ENCODE assay signal across 14 cellular contexts in the genomic region with DNA sequence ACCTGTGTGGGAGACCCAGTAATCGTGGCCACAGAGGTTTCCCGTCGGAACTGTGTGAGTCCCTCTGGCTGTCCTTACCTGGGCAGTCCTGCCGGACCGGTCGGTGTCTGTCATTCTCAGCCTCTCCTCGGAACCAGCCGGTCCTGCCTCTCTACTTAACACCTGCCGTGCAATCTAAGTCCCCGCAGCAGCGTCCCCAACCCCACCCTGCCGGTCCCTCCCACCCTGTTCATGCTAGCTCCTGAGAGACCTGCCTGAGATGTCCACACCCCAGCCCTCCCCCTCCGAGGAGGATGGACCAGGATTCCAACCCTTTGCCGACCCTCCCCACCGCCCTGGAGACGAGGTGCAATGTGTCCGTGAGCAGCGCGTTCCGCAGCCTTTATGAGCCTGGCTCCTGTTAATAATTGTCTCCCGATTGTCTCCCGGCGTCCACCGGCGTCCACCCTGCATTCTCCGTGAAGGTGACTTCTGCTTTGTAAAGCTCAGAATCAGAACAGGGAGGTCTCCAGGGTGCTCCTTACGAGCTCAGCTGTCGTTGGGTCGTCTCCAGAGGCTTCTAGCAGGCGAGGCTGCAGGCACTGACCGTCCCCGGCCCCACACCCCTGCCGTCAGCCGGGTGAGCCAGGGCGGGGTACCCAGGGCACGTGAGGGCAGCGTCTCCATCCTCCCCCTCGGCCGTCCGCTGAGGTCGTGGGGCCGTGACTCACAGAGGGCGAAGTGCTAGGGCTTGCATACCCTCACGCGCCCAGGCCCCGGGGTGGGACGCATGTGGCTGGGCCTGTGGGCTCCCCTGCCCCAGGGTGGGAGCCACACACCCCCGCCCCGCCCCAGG. TPM values are rescaled to one million over a fixed set of nuclear protein-coding genes. Genes with fewer than 3 reads are reported as not detected.
A peak's percentile ranks its signal among the peaks of the same experiment; 100 is the strongest.
DNase-seq lines count a peak whose midpoint lies in the region; ATAC-seq, FAIRE-seq and TF ChIP-seq lines count a peak whose summit lies in the region.
"Had no signal": no experiment of that assay in that cellular context is flagged by ENCODE, and none has a peak within 500 bp of the region (broad histone marks: within the 10 kb centered on the region; RNA-seq: fewer than 3 reads in every experiment).

No MANE protein-coding gene starts in this region.

- H2AFZ ChIP-seq in endothelial cell of umbilical vein (ENCODE audit: low read depth, low read length): no peak overlapping the region

- H3K4me2 ChIP-seq in endothelial cell of umbilical vein (ENCODE audit: insufficient read depth, low read length): no peak overlapping the region

- peaks cover 29% of the 10 kb centered on the region for H3K79me2 ChIP-seq in endothelial cell of umbilical vein (ENCODE audit: control insufficient read depth, insufficient read depth, low read length)

- H3K27ac ChIP-seq in endothelial cell of umbilical vein (ENCODE audit: insufficient read depth, low read depth, low read length) (no peak overlapping the region), mucosa of rectum (ENCODE audit: low read depth in 2 of 2, low read length in 2 of 2) (peak overlapping the region; percentile 81 to 86), spleen (no peak overlapping the region)

- H3K27me3 ChIP-seq in endothelial cell of umbilical vein (ENCODE audit: control insufficient read depth in 2 of 2, insufficient read depth in 2 of 2, low read length in 2 of 2) (no peaks in the 10 kb centered on the region), mucosa of rectum (ENCODE audit: control insufficient read depth in 2 of 2, insufficient read depth in 2 of 2, low read length in 2 of 2) (no peaks in the 10 kb centered on the region), spleen (replicated peaks in 1 of 7) (no peaks in the 10 kb centered on the region)

- H3K4me3 Mint-ChIP-seq in type B pancreatic cell: peak overlapping the region; percentile 89
- H3K4me3 Mint-ChIP-seq: activated naive CD8-positive, alpha-beta T cell; neural crest cell had no signal

- H3K36me3 ChIP-seq in endothelial cell of umbilical vein (ENCODE audit: control insufficient read depth in 2 of 2, extremely low read depth in 1 of 2, insufficient read depth in 2 of 2, low read length in 2 of 2): peaks cover 2 to 38% of the 10 kb centered on the region in 2 experiments
- peaks cover 33 to 37% of the 10 kb centered on the region in 2 donors for H3K36me3 ChIP-seq in mucosa of rectum (ENCODE audit: control insufficient read depth in 2 of 2, insufficient read depth in 2 of 2, low read length in 2 of 2)
- peaks cover 0 to 93% (median 18%) of the 10 kb centered on the region in 6 donors for H3K36me3 ChIP-seq in spleen

- POLR2A ChIA-PET in endothelial cell of umbilical vein (lab: Charles Lee): no interaction called here

- no TSS peak for BruUV-seq in endothelial cell of umbilical vein (replicated peaks; lab: Mats Ljungman, UMichigan)

- H3K4me3 ChIP-seq in endothelial cell of umbilical vein (replicated peaks in 1 of 3; ENCODE audit: insufficient read depth in 1 of 3, low read depth in 1 of 3, low read length in 3 of 3): no peak overlapping the region
- peak overlapping the region; percentile 20 to 25 for H3K4me3 ChIP-seq in mucosa of rectum (ENCODE audit: low read length in 2 of 2)
- H3K4me3 ChIP-seq in spleen: no peak overlapping the region
- H3K4me3 ChIP-seq: GM12878 had no signal

- peaks cover 2% of the 10 kb centered on the region for H3K27me3 Mint-ChIP-seq in type B pancreatic cell
- H3K27me3 Mint-ChIP-seq: activated naive CD8-positive, alpha-beta T cell had no signal

- dilution Hi-C loops in endothelial cell of umbilical vein (cut with MboI; ENCODE audit: extremely low pct_ligation_motif_present, low sequenced_read_pairs): no loop called here

- H3K4me1 ChIP-seq in endothelial cell of umbilical vein (ENCODE audit: control insufficient read depth, extremely low read depth, insufficient read depth, low read length): no peaks in the 10 kb centered on the region
- peaks cover 49 to 59% of the 10 kb centered on the region in 2 donors for H3K4me1 ChIP-seq in mucosa of rectum (ENCODE audit: control insufficient read depth in 2 of 2, insufficient read depth in 2 of 2, low read length in 2 of 2)
- peaks cover 6 to 61% (median 24%) of the 10 kb centered on the region in 6 donors for H3K4me1 ChIP-seq in spleen

- 81 to 93% (median 91%) methylated on average over 39 to 49 of the region's 49 CpGs for WGBS in spleen, 5 donors

- DNase-seq in left ventricle myocardium superior: peak; percentile 55
- no peak for DNase-seq in Right ventricle myocardium inferior (ENCODE audit: missing footprints)
- no peak for DNase-seq in endothelial cell of umbilical vein (ENCODE audit: low read depth, low spot score)
- no peak for DNase-seq in type B pancreatic cell (ENCODE audit: extremely low spot score, unreplicated experiment)
- no peak for DNase-seq in stimulated activated CD4-positive, alpha-beta T cell treated with anti-CD3 and anti-CD28 coated beads, Interleukin-4, amount 100 ng/mL, for 4 hours
- no peak for DNase-seq in spleen
- DNase-seq in GM19238 (ENCODE audit: insufficient read length, low spot score): no peak
- DNase-seq: NCI-H226; stimulated activated CD4-positive, alpha-beta T cell treated with anti-CD3 and anti-CD28 coated beads, Interleukin-15, amount 100 ng/mL, for 24 hours had no signal

- H3K36me3 Mint-ChIP-seq in type B pancreatic cell: peaks cover 16% of the 10 kb centered on the region
- H3K36me3 Mint-ChIP-seq: activated naive CD8-positive, alpha-beta T cell had no signal

- TF ChIP-seq CTCF in endothelial cell of umbilical vein (IDR thresholded peaks at IDR 0.05; ENCODE audit: extremely low read depth in 1 of 2, insufficient read depth in 1 of 2, low read depth in 1 of 2, low read length in 2 of 2) (no peak), type B pancreatic cell (conservative IDR thresholded peaks at IDR 0.05) (no peak), spleen (IDR thresholded peaks at IDR 0.05 in 8 of 11, conservative IDR thresholded peaks at IDR 0.05 in 3 of 11) (no peak)

- ATAC-seq in left ventricle myocardium superior (peak; percentile 7), Right ventricle myocardium inferior (no peak)
- ATAC-seq: GM12878 had no signal

- no peaks in the 10 kb centered on the region for H3K9me3 Mint-ChIP-seq in type B pancreatic cell
- H3K9me3 Mint-ChIP-seq: neural crest cell had no signal

- peaks cover 28% of the 10 kb centered on the region for H3K4me1 Mint-ChIP-seq in type B pancreatic cell (ENCODE audit: unreplicated experiment)
- H3K4me1 Mint-ChIP-seq: neural crest cell had no signal

- H3K9me3 ChIP-seq in endothelial cell of umbilical vein (replicated peaks; ENCODE audit: control insufficient read depth, insufficient read depth, low read length): no peaks in the 10 kb centered on the region
- H3K9me3 ChIP-seq in mucosa of rectum (ENCODE audit: control insufficient read depth in 2 of 2, low read length in 2 of 2): no peaks in the 10 kb centered on the region
- no peaks in the 10 kb centered on the region for H3K9me3 ChIP-seq in spleen

- intact Hi-C loops in left ventricle myocardium superior (cut with micrococcal nuclease): no loop called here
- intact Hi-C loops in Right ventricle myocardium inferior (cut with DNase I): no loop called here
- intact Hi-C loops in endothelial cell of umbilical vein (cut with micrococcal nuclease): no loop called here
- intact Hi-C loops in spleen (cut with DNase I; ENCODE audit: low total_unique reads): no loop called here

- FAIRE-seq in endothelial cell of umbilical vein (lab: Jason Lieb, UNC): peak; percentile 54
- FAIRE-seq: GM12878, TTC549 had no signal

- TF ChIP-seq POLR2A in endothelial cell of umbilical vein (IDR thresholded peaks at IDR 0.05; ENCODE audit: low read depth, low read length) (no peak), spleen (IDR thresholded peaks at IDR 0.05) (no peak)

- peak overlapping the region; percentile 99 for H3K27ac Mint-ChIP-seq in type B pancreatic cell
- H3K27ac Mint-ChIP-seq: activated naive CD8-positive, alpha-beta T cell had no signal

- H3K9me1 ChIP-seq in endothelial cell of umbilical vein (replicated peaks; ENCODE audit: control insufficient read depth, extremely low read depth, insufficient read depth, low read length): no peaks in the 10 kb centered on the region

- no peaks in the 10 kb centered on the region for H4K20me1 ChIP-seq in endothelial cell of umbilical vein (replicated peaks; ENCODE audit: control insufficient read depth, extremely low read depth, insufficient read depth, low read length)

- H3K9ac ChIP-seq in endothelial cell of umbilical vein (replicated peaks; ENCODE audit: extremely low read depth, insufficient read depth, low read length): no peak overlapping the region
- peak overlapping the region; percentile 41 to 68 for H3K9ac ChIP-seq in mucosa of rectum (ENCODE audit: low read depth in 1 of 2, low read length in 2 of 2)

- CTCF ChIA-PET in endothelial cell of umbilical vein (lab: Charles Lee): no interaction called here

TF ChIP-seq in endothelial cell of umbilical vein, 7 proteins besides CTCF, POLR2A, EP300 and RAD21:
- TF ChIP-seq JUN (IDR thresholded peaks at IDR 0.05; ENCODE audit: borderline replicate concordance, insufficient read depth, insufficient read length, low read depth): no peak
- no peak for TF ChIP-seq FOS (IDR thresholded peaks at IDR 0.05; ENCODE audit: borderline replicate concordance, insufficient read depth, low read length)
- no peak for TF ChIP-seq EZH2 (IDR thresholded peaks at IDR 0.05; ENCODE audit: borderline replicate concordance, low read depth, low read length, severe bottlenecking)
- TF ChIP-seq POLR2AphosphoS5 (IDR thresholded peaks at IDR 0.05; ENCODE audit: insufficient read depth, low read depth, low read length): no peak
- no peak for TF ChIP-seq MYC (IDR thresholded peaks at IDR 0.05; ENCODE audit: low read depth, low read length)
- TF ChIP-seq, protein P1, sequence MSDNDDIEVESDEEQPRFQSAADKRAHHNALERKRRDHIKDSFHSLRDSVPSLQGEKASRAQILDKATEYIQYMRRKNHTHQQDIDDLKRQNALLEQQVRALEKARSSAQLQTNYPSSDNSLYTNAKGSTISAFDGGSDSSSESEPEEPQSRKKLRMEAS (IDR thresholded peaks at IDR 0.05; ENCODE audit: insufficient read depth, insufficient read length): no peak
- TF ChIP-seq GATA2 (IDR thresholded peaks at IDR 0.05; ENCODE audit: insufficient read depth, insufficient read length, low read depth, low read length): no peak

RNA-seq across cellular contexts. Expression of gene METRNL, which starts 10.1 kb away (rescaled TPM):
- 68.4 TPM for total RNA-seq in left ventricle myocardium superior
- 70.1 TPM for total RNA-seq in Right ventricle myocardium inferior
- total RNA-seq in endothelial cell of umbilical vein: 29.5 and 36.6 TPM in 2 replicates
- 54.4 and 67.5 TPM in 2 replicates for polyA plus RNA-seq in endothelial cell of umbilical vein
- 21.5 and 36.2 TPM in 2 replicates for polyA plus RNA-seq in endothelial cell of umbilical vein (2011; cell fraction: cytosol; rRNA removed)
- 13.5 and 18.3 TPM in 2 replicates for polyA plus RNA-seq in endothelial cell of umbilical vein (2011; cell fraction: nucleus; rRNA removed)
- polyA plus RNA-seq in endothelial cell of umbilical vein (2012): 19.0 and 36.8 TPM in 2 replicates
- 20.0 and 21.3 TPM in 2 replicates for polyA minus RNA-seq in endothelial cell of umbilical vein
- polyA minus RNA-seq in endothelial cell of umbilical vein (2011; cell fraction: cytosol; rRNA and poly(A)+ RNA removed): 62.9 TPM
- polyA minus RNA-seq in endothelial cell of umbilical vein (2011; cell fraction: nucleus; rRNA and poly(A)+ RNA removed): 5.6 and 13.3 TPM in 2 replicates
- 76.2 and 145 TPM in 2 replicates for total RNA-seq in type B pancreatic cell (ENCODE audit: low replicate concordance)
- 10 to 100 TPM; 14.7 to 51.2 (median 38.5) TPM for total RNA-seq in spleen
- 10 to 100 TPM; 15.3 to 26.5 (median 21.8) TPM for polyA plus RNA-seq in spleen

Comparison
In these comparisons a context has a peak if more than half of its experiments do, and no peak if none do; other contexts are left out.
1. H3K27ac ChIP-seq: peak in mucosa of rectum (2 of 2); none in endothelial cell of umbilical vein (single experiment) and spleen (0 of 8).
2. H3K4me3 ChIP-seq: peak in mucosa of rectum (2 of 2); none in endothelial cell of umbilical vein (0 of 3) and spleen (0 of 8).